In the genomic region with DNA sequence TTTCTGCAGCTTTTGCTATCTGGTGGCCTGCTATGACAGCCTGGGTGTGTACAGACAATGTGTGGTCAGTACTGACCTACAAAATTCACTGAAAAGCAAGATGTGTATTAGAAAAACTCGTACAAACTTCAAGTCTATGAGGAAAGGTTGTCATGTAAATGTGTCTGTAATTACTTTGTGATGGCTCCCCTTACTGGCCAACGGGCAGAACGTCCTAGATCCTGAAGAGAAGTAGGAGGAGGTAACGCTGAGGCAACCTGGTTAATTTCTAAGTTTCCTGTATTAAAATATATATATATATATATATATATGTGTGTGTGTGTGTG, we compare ENCODE assay signal across 8 cellular contexts.
A peak's percentile ranks its signal among the peaks of the same experiment; 100 is the strongest.
DNase-seq lines count a peak whose midpoint lies in the region; ATAC-seq, FAIRE-seq and TF ChIP-seq lines count a peak whose summit lies in the region.

No MANE protein-coding gene starts in this region.

- no peak for DNase-seq in activated CD8-positive, alpha-beta memory T cell treated with anti-CD3 and anti-CD28 coated beads, Interleukin-2, amount 10 ng/mL, durations not matched to agents 7 days and 5 days
- no peak for DNase-seq in activated CD8-positive, alpha-beta memory T cell treated with anti-CD3 and anti-CD28 coated beads for 24 hours
- DNase-seq in H54 (ENCODE audit: insufficient read length, low spot score) = no peak
- peak; percentile 86 for DNase-seq in Karpas-422
- peak in 1 of 2 experiments; percentile 14 for DNase-seq in PC-9
- peak; percentile 70 for DNase-seq in epithelial cell of esophagus (ENCODE audit: low read depth)
- peak; percentile 67 for DNase-seq in midbrain (lab: John Stamatoyannopoulos, UW)
- no peak for DNase-seq in aorta

- H3K9me2 ChIP-seq in Karpas-422 (replicated peaks; ENCODE audit: insufficient read depth, low read length) = no peaks in the 10 kb centered on the region
- no peaks in the 10 kb centered on the region for H3K9me2 ChIP-seq in PC-9 (ENCODE audit: insufficient read depth)

- ATAC-seq in activated CD8-positive, alpha-beta memory T cell treated with anti-CD3 and anti-CD28 coated beads, Interleukin-2, amount 10 ng/mL, durations not matched to agents 7 days and 5 days = peak; percentile 61
- no peak for ATAC-seq in aorta (ENCODE audit: low FRiP score)

- H3K27ac ChIP-seq in Karpas-422 (ENCODE audit: low read length) = peak overlapping the region; percentile 27
- no peak overlapping the region for H3K27ac ChIP-seq in PC-9
- H3K27ac ChIP-seq in aorta (ENCODE audit: low read depth in 1 of 2, low read length in 2 of 2) = no peak overlapping the region

- H2AFZ ChIP-seq in Karpas-422 (ENCODE audit: low read length) = peak overlapping the region; percentile 38; the same call in 1 of the 2 replicates
- no peak overlapping the region for H2AFZ ChIP-seq in PC-9

- POLR2A ChIA-PET in PC-9 (lab: Charles Lee; ENCODE audit: unreplicated experiment) = no interaction called here

- H3K4me1 ChIP-seq in Karpas-422 (ENCODE audit: low read length) (peaks cover 36% of the 10 kb centered on the region), PC-9 (replicated peaks; ENCODE audit: insufficient read depth) (no peaks in the 10 kb centered on the region), aorta (ENCODE audit: control insufficient read depth in 1 of 2, insufficient read depth in 2 of 2, low read length in 2 of 2) (peaks cover 0 to 2% of the 10 kb centered on the region in 2 donors)

- intact Hi-C loops in PC-9 (cut with micrococcal nuclease; ENCODE audit: unreplicated experiment) (loop anchor here (1.0 to 2.0 kb wide), 3 partner anchors 176 to 460 kb away; partner anchors contain the start of gene SCN2A), aorta (cut with DNase I) (loop anchor here (2.0 to 10.0 kb wide), 3 partner anchors 176 to 296 kb away; no protein-coding TSS in a partner anchor)

- H3K4me3 ChIP-seq in Karpas-422 (ENCODE audit: low read length) (no peak overlapping the region), PC-9 (no peak overlapping the region), epithelial cell of esophagus (ENCODE audit: low read length) (no peak overlapping the region), aorta (ENCODE audit: low read length in 2 of 2) (no peak overlapping the region)

- H3K4me3 Mint-ChIP-seq in activated CD8-positive, alpha-beta memory T cell treated with anti-CD3 and anti-CD28 coated beads, Interleukin-2, amount 10 ng/mL, durations not matched to agents 7 days and 5 days = no peak overlapping the region

- H3K36me3 ChIP-seq in Karpas-422 (ENCODE audit: insufficient read depth, low read length) (no peaks in the 10 kb centered on the region), PC-9 (ENCODE audit: low read depth) (no peaks in the 10 kb centered on the region), aorta (ENCODE audit: control insufficient read depth in 1 of 2, insufficient read depth in 2 of 2, low read length in 1 of 2) (no peaks in the 10 kb centered on the region)

- CTCF ChIA-PET in activated CD8-positive, alpha-beta memory T cell treated with anti-CD3 and anti-CD28 coated beads, Interleukin-2, amount 10 ng/mL, durations not matched to agents 7 days and 5 days (lab: Charles Lee) = interaction anchor here (2.6 kb wide), 1 partner anchor 176 kb away, joined by 6 read pairs; no protein-coding TSS in a partner anchor
- CTCF ChIA-PET in PC-9 (lab: Charles Lee) = no interaction called here

- 1 to 2% methylated on average over 4 of the region's 4 CpGs for WGBS in aorta, 2 donors

- BruUV-seq in PC-9 (replicated peaks; lab: Mats Ljungman, UMichigan) = no TSS peak

- no peaks in the 10 kb centered on the region for H3K9me3 ChIP-seq in Karpas-422 (ENCODE audit: low read length)
- no peaks in the 10 kb centered on the region for H3K9me3 ChIP-seq in PC-9 (ENCODE audit: insufficient read depth, low read depth)
- H3K9me3 ChIP-seq in aorta (ENCODE audit: control insufficient read depth, low read length) = no peaks in the 10 kb centered on the region

- H3K9me3 Mint-ChIP-seq in activated CD8-positive, alpha-beta memory T cell treated with anti-CD3 and anti-CD28 coated beads, Interleukin-2, amount 10 ng/mL, durations not matched to agents 7 days and 5 days (ENCODE audit: low read depth) = no peaks in the 10 kb centered on the region

- TF ChIP-seq POLR2A in H54 (IDR thresholded peaks at IDR 0.05; ENCODE audit: low read depth, low read length) = no peak

- H4K20me1 ChIP-seq in Karpas-422 (ENCODE audit: insufficient read depth, low read depth, low read length) (no peaks in the 10 kb centered on the region), PC-9 (ENCODE audit: insufficient read depth) (no peaks in the 10 kb centered on the region)

- no peaks in the 10 kb centered on the region for H3F3A ChIP-seq in PC-9 (ENCODE audit: insufficient read depth, low read depth)

- FAIRE-seq in H54 (lab: Jason Lieb, UNC) = peak; percentile 75

- TF ChIP-seq CTCF in PC-9 (conservative IDR thresholded peaks at IDR 0.05) (peak; percentile 44), epithelial cell of esophagus (IDR thresholded peaks at IDR 0.05; ENCODE audit: insufficient read depth, low read depth, low read length, missing control alignments) (peak; percentile 76)

- H3K27me3 Mint-ChIP-seq in activated CD8-positive, alpha-beta memory T cell treated with anti-CD3 and anti-CD28 coated beads, Interleukin-2, amount 10 ng/mL, durations not matched to agents 7 days and 5 days = peaks cover 31% of the 10 kb centered on the region

- no peaks in the 10 kb centered on the region for H3K79me2 ChIP-seq in Karpas-422 (ENCODE audit: low read length)
- H3K79me2 ChIP-seq in PC-9 (ENCODE audit: low read depth) = no peaks in the 10 kb centered on the region

- H3K27me3 ChIP-seq in Karpas-422 (ENCODE audit: low read length) = no peaks in the 10 kb centered on the region
- H3K27me3 ChIP-seq in PC-9 (ENCODE audit: insufficient read depth, low read depth) = no peaks in the 10 kb centered on the region
- no peaks in the 10 kb centered on the region for H3K27me3 ChIP-seq in aorta (ENCODE audit: control insufficient read depth in 1 of 2, insufficient read depth in 2 of 2, low read length in 1 of 2)

- H3K9ac ChIP-seq in Karpas-422 (ENCODE audit: low read length) = peak overlapping the region; percentile 22

- no peaks in the 10 kb centered on the region for H3K4me1 Mint-ChIP-seq in activated CD8-positive, alpha-beta memory T cell treated with anti-CD3 and anti-CD28 coated beads, Interleukin-2, amount 10 ng/mL, durations not matched to agents 7 days and 5 days

- H3K4me2 ChIP-seq in Karpas-422 (ENCODE audit: low read depth, low read length, poor library complexity, severe bottlenecking) (peak overlapping the region; percentile 40), PC-9 (no peak overlapping the region)

- H3K36me3 Mint-ChIP-seq in activated CD8-positive, alpha-beta memory T cell treated with anti-CD3 and anti-CD28 coated beads, Interleukin-2, amount 10 ng/mL, durations not matched to agents 7 days and 5 days = no peaks in the 10 kb centered on the region

- no peak overlapping the region for H3K27ac Mint-ChIP-seq in activated CD8-positive, alpha-beta memory T cell treated with anti-CD3 and anti-CD28 coated beads, Interleukin-2, amount 10 ng/mL, durations not matched to agents 7 days and 5 days

Comparison
In these comparisons a context has a peak if more than half of its experiments do, and no peak if none do; other contexts are left out.
1. DNase-seq: peak in Karpas-422 (single experiment), epithelial cell of esophagus (single experiment) and midbrain (single experiment); none in activated CD8-positive, alpha-beta memory T cell treated with anti-CD3 and anti-CD28 coated beads, Interleukin-2, amount 10 ng/mL, durations not matched to agents 7 days and 5 days (single experiment), activated CD8-positive, alpha-beta memory T cell treated with anti-CD3 and anti-CD28 coated beads for 24 hours (single experiment), H54 (single experiment) and aorta (0 of 2).